Comparison of ENCODE assay signal across 27 cellular contexts in genomic region chr10:122830965-122831353, GRCh38. TPM values are rescaled to one million over a fixed set of nuclear protein-coding genes. Genes with fewer than 3 reads are reported as not detected.
"Had no signal": no experiment of that assay in that cellular context is flagged by ENCODE, and none has a peak within 500 bp of the region (broad histone marks: within the 10 kb centered on the region; RNA-seq: fewer than 3 reads in every experiment).

No MANE protein-coding gene starts in this region.

- H3K4me1 ChIP-seq: parathyroid adenoma, psoas muscle, right lobe of liver, sigmoid colon, stomach, thyroid gland, tibial nerve, upper lobe of right lung, uterus had no signal

- FAIRE-seq: small intestine had no signal

- H3K9ac ChIP-seq: parathyroid adenoma had no signal

- ATAC-seq: naive thymus-derived CD8-positive, alpha-beta T cell; natural killer cell treated with Interleukin-12 subunit alpha and Interleukin-12 subunit beta and Interleukin-15 and Interleukin-18, amount 100 ng/mL, for 72 hours; psoas muscle; right cardiac atrium; right lobe of liver; stimulated activated effector memory CD8-positive, alpha-beta T cell treated with anti-CD3 and anti-CD28 coated beads, Interleukin-12 subunit alpha, Interleukin-12 subunit beta, amount 100 ng/mL, for 72 hours; stimulated activated naive B cell treated with anti-CD40 and anti-IgM and Interleukin-4, amounts not matched to agents 10 μg/mL and 1 μg/mL and 100 μg/mL, for 72 hours; upper lobe of right lung had no signal

- H3K27me3 ChIP-seq: right lobe of liver, sigmoid colon, thyroid gland, tibial nerve, upper lobe of right lung, uterus had no signal

- H2AFZ ChIP-seq: parathyroid adenoma had no signal

- DNase-seq: naive thymus-derived CD8-positive, alpha-beta T cell; nephron progenitor cell; nucleus accumbens; posterior cingulate gyrus; psoas muscle; right cardiac atrium; right lobe of liver; sigmoid colon; small intestine; stimulated activated CD4-positive, alpha-beta T cell treated with anti-CD3 and anti-CD28 coated beads, Interleukin-15, amount 100 ng/mL, for 24 hours; stimulated activated CD4-positive, alpha-beta T cell treated with anti-CD3 and anti-CD28 coated beads, Interleukin-2, amount 100 ng/mL, for 24 hours; stimulated activated CD4-positive, alpha-beta T cell treated with anti-CD3 and anti-CD28 coated beads, Interleukin-2, amount 100 ng/mL, for 48 hours; stimulated activated CD4-positive, alpha-beta T cell treated with anti-CD3 and anti-CD28 coated beads, Interleukin-4, amount 100 ng/mL, for 24 hours; stimulated activated naive B cell treated with anti-CD40 and anti-IgM and Interleukin-4, amounts not matched to agents 10 μg/mL and 1 μg/mL and 100 μg/mL, for 72 hours; stimulated activated naive CD4-positive, alpha-beta T cell treated with Interleukin-2 at 50 U/mL for 16 hours; stomach; thyroid gland; upper lobe of right lung; uterus had no signal

- H3K4me3 ChIP-seq: psoas muscle, right lobe of liver, sigmoid colon, stomach, thoracic aorta, thyroid gland, tibial nerve, upper lobe of right lung, uterus had no signal

- H3K79me2 ChIP-seq: parathyroid adenoma had no signal

- H3K36me3 ChIP-seq: neutrophil, right lobe of liver, sigmoid colon, thoracic aorta, thyroid gland, upper lobe of right lung, uterus had no signal

- H3K27ac ChIP-seq: neutrophil, parathyroid adenoma, psoas muscle, right lobe of liver, sigmoid colon, stomach, thoracic aorta, thyroid gland, tibial nerve, upper lobe of right lung, uterus had no signal

- H3K9me3 ChIP-seq: neutrophil, psoas muscle, right lobe of liver, sigmoid colon, stomach, thoracic aorta, thyroid gland, tibial nerve, upper lobe of right lung, uterus had no signal

RNA-seq across cellular contexts. Expression of gene CUZD1, which starts 14.7 kb away (rescaled TPM):
- total RNA-seq: neural crest cell, progenitor cell of endocrine pancreas, thoracic aorta had no signal

RNA-seq across cellular contexts. Expression of gene FAM24B, which starts 48.4 kb away (rescaled TPM):
- total RNA-seq: neural crest cell, progenitor cell of endocrine pancreas had no signal
